Comparison of ENCODE assay signal across 10 cellular contexts in genomic region chr3:49928511-49929017, GRCh38. TPM values are rescaled to one million over a fixed set of nuclear protein-coding genes. Genes with fewer than 3 reads are reported as not detected.
DNase-seq lines count a peak whose midpoint lies in the region; ATAC-seq, FAIRE-seq and TF ChIP-seq lines count a peak whose summit lies in the region.
"Had no signal": no experiment of that assay in that cellular context is flagged by ENCODE, and none has a peak within 500 bp of the region (broad histone marks: within the 10 kb centered on the region; RNA-seq: fewer than 3 reads in every experiment).

No MANE protein-coding gene starts in this region.

- H3K4me1 ChIP-seq in HepG2 (ENCODE audit: insufficient read depth, low read length), result peaks cover 59% of the 10 kb centered on the region
- peaks cover 22% of the 10 kb centered on the region for H3K4me1 ChIP-seq in suprapubic skin
- no peaks in the 10 kb centered on the region for H3K4me1 ChIP-seq in BE2C

- no peaks in the 10 kb centered on the region for H3K36me3 ChIP-seq in HepG2 (replicated peaks in 1 of 2; ENCODE audit: control insufficient read depth in 1 of 2, insufficient read depth in 2 of 2, low read length in 2 of 2)
- no peaks in the 10 kb centered on the region for H3K36me3 ChIP-seq in suprapubic skin
- no peaks in the 10 kb centered on the region for H3K36me3 ChIP-seq in BE2C

- H3K9ac ChIP-seq in HepG2 (ENCODE audit: insufficient read depth, low read depth, low read length), result peak overlapping the region; percentile 66

- H3K4me3 Mint-ChIP-seq in activated CD4-positive, alpha-beta T cell treated with anti-CD3 and anti-CD28 coated beads for 36 hours, result peak overlapping the region; percentile 85

- no peaks in the 10 kb centered on the region for H3K79me2 ChIP-seq in HepG2 (ENCODE audit: insufficient read depth, low read length)

- no peaks in the 10 kb centered on the region for H3K9me3 Mint-ChIP-seq in activated CD4-positive, alpha-beta T cell treated with anti-CD3 and anti-CD28 coated beads for 36 hours (ENCODE audit: low read depth)
- no peaks in the 10 kb centered on the region for H3K9me3 Mint-ChIP-seq in activated naive CD4-positive, alpha-beta T cell treated with anti-CD3 and anti-CD28 coated beads, Interleukin-2, amount 50 U/mL, for 72 hours

- in situ Hi-C loops in HepG2 (cut with HindIII; ENCODE audit: extremely low pct_ligation_motif_present, low pct_unique_long_range_greater_than_20kb), result no loop called here

- TF ChIP-seq RAD21 in HepG2 (CRISPR knock-in tag; IDR thresholded peaks at IDR 0.05), result no peak

- no TSS peak for BruUV-seq in HepG2 (replicated peaks; lab: Mats Ljungman, UMichigan)

- TF ChIP-seq EP300 in HepG2 (IDR thresholded peaks at IDR 0.05; ENCODE audit: low read depth in 2 of 2, low read length in 2 of 2), result no peak
- TF ChIP-seq EP300 in HepG2 (CRISPR knock-in tag; IDR thresholded peaks at IDR 0.05; ENCODE audit: borderline replicate concordance), result no peak
- no peak for TF ChIP-seq EP300 in suprapubic skin (IDR thresholded peaks at IDR 0.05)

- H4K20me1 ChIP-seq in HepG2 (ENCODE audit: insufficient read depth, low read length), result no peaks in the 10 kb centered on the region

- H3K4me2 ChIP-seq in HepG2 (ENCODE audit: low read depth, low read length), result peak overlapping the region; percentile 85

- no peak for ATAC-seq in activated CD4-positive, alpha-beta T cell treated with anti-CD3 and anti-CD28 coated beads for 36 hours
- ATAC-seq in activated naive CD4-positive, alpha-beta T cell treated with anti-CD3 and anti-CD28 coated beads, Interleukin-2, amount 50 U/mL, for 72 hours, result no peak
- no peak for ATAC-seq in HepG2

- DNase-seq in activated CD4-positive, alpha-beta T cell treated with anti-CD3 and anti-CD28 coated beads for 36 hours, result no peak
- DNase-seq in activated CD4-positive, alpha-beta T cell treated with anti-CD3 and anti-CD28 coated beads, Interleukin-2, amount 50 U/mL, for 48 hours, result no peak
- DNase-seq in activated naive CD4-positive, alpha-beta T cell treated with anti-CD3 and anti-CD28 coated beads, Interleukin-2, amount 50 U/mL, for 72 hours (ENCODE audit: low spot score in 2 of 2), result no peak
- DNase-seq in HepG2 (ENCODE audit: low spot score), result no peak
- no peak for DNase-seq in suprapubic skin (ENCODE audit: low spot score in 2 of 2)
- no peak for DNase-seq in BE2C
- no peak for DNase-seq in NCI-H526 treated with DMSO at 0.1 percent for 48 hours (lab: John Stamatoyannopoulos, UW)
- DNase-seq in NCI-H1417 treated with DMSO at 0.1 percent for 48 hours (lab: John Stamatoyannopoulos, UW), result no peak

- POLR2A ChIA-PET in activated CD4-positive, alpha-beta T cell treated with anti-CD3 and anti-CD28 coated beads for 36 hours (lab: Charles Lee), result no interaction called here
- POLR2A ChIA-PET in HepG2 (lab: Yijun Ruan, JAX), result interaction anchor here (0.7 to 3.0 kb wide), 6 partner anchors 11 to 133 kb away, joined by 3 to 93 read pairs (median 5); partner anchors contain the start of genes INKA1, RBM6 and UBA7

- H3K27ac ChIP-seq in HepG2 (ENCODE audit: extremely low read length, insufficient read depth, low read length) (peak overlapping the region; percentile 30), suprapubic skin (no peak overlapping the region)

- peaks cover 19% of the 10 kb centered on the region for H3K4me1 Mint-ChIP-seq in activated CD4-positive, alpha-beta T cell treated with anti-CD3 and anti-CD28 coated beads for 36 hours

- H3K27ac Mint-ChIP-seq in activated CD4-positive, alpha-beta T cell treated with anti-CD3 and anti-CD28 coated beads for 36 hours, result no peak overlapping the region
- H3K27ac Mint-ChIP-seq in activated naive CD4-positive, alpha-beta T cell treated with anti-CD3 and anti-CD28 coated beads, Interleukin-2, amount 50 U/mL, for 72 hours, result peak overlapping the region; percentile 85 to 95

- TF ChIP-seq POLR2A in HepG2 (IDR thresholded peaks at IDR 0.05; ENCODE audit: insufficient read depth in 1 of 2, low read depth in 2 of 2, low read length in 2 of 2) (no peak), suprapubic skin (IDR thresholded peaks at IDR 0.05) (no peak)

- no peaks in the 10 kb centered on the region for H3K27me3 Mint-ChIP-seq in activated CD4-positive, alpha-beta T cell treated with anti-CD3 and anti-CD28 coated beads for 36 hours

- no peak overlapping the region for H2AFZ ChIP-seq in HepG2 (ENCODE audit: low read length)

- 28% methylated on average over 5 of the region's 5 CpGs for WGBS in HepG2 (ENCODE audit: low lambda C conversion rate)
- WGBS in suprapubic skin, result 81% methylated on average over 5 of the region's 5 CpGs

- CTCF ChIA-PET in activated CD4-positive, alpha-beta T cell treated with anti-CD3 and anti-CD28 coated beads for 36 hours (lab: Charles Lee), result interaction anchor here (0.7 to 2.1 kb wide), 5 partner anchors 13 to 1510 kb away, joined by 3 to 9 read pairs (median 4); no protein-coding TSS in a partner anchor
- CTCF ChIA-PET in HepG2 (lab: Yijun Ruan, JAX; ENCODE audit: low intra/inter-chr PET ratio, low total read pairs), result no interaction called here

- no peak for FAIRE-seq in HepG2 (lab: Jason Lieb, UNC)
- FAIRE-seq: TTC549 had no signal

- no peaks in the 10 kb centered on the region for H3K36me3 Mint-ChIP-seq in activated CD4-positive, alpha-beta T cell treated with anti-CD3 and anti-CD28 coated beads for 36 hours (ENCODE audit: low read depth)
- no peaks in the 10 kb centered on the region for H3K36me3 Mint-ChIP-seq in activated naive CD4-positive, alpha-beta T cell treated with anti-CD3 and anti-CD28 coated beads, Interleukin-2, amount 50 U/mL, for 72 hours

- peak overlapping the region; percentile 68 to 83 (median 70); a peak in 5 of 6 replicates for H3K4me3 ChIP-seq in HepG2 (replicated peaks in 1 of 3; ENCODE audit: insufficient read depth in 1 of 3, low read depth in 2 of 3, low read length in 3 of 3)
- H3K4me3 ChIP-seq in suprapubic skin, result peak overlapping the region; percentile 90
- H3K4me3 ChIP-seq in BE2C (ENCODE audit: low read depth, low read length), result no peak overlapping the region

- H3K9me3 ChIP-seq in HepG2 (ENCODE audit: low read length) (no peaks in the 10 kb centered on the region), suprapubic skin (no peaks in the 10 kb centered on the region), BE2C (no peaks in the 10 kb centered on the region)

- H3K27me3 ChIP-seq in HepG2 (ENCODE audit: control insufficient read depth in 1 of 2, insufficient read depth in 2 of 2, low read length in 2 of 2), result no peaks in the 10 kb centered on the region
- H3K27me3 ChIP-seq in suprapubic skin, result no peaks in the 10 kb centered on the region
- H3K27me3 ChIP-seq in BE2C, result no peaks in the 10 kb centered on the region

- intact Hi-C loops in activated CD4-positive, alpha-beta T cell treated with anti-CD3 and anti-CD28 coated beads for 36 hours (cut with DNase I, micrococcal nuclease), result loop anchor here (1.0 kb wide), 7 partner anchors 12 to 499 kb away; partner anchors contain the start of genes RBM6 (in 2 of the 2), IP6K1 (in 1 of the 2), NICN1 (in 1 of the 2) and TRAIP (in 1 of the 2)
- intact Hi-C loops in HepG2 (cut with micrococcal nuclease; ENCODE audit: unreplicated experiment), result no loop called here

- TF ChIP-seq CTCF in HepG2 (CRISPR knock-in tag; IDR thresholded peaks at IDR 0.05) (no peak), suprapubic skin (IDR thresholded peaks at IDR 0.05) (no peak), BE2C (IDR thresholded peaks at IDR 0.05; ENCODE audit: low read depth, low read length) (no peak)

RNA-seq across cellular contexts. Expression of gene MON1A, which starts 1.0 kb away (rescaled TPM):
- total RNA-seq in activated CD4-positive, alpha-beta T cell treated with anti-CD3 and anti-CD28 coated beads for 36 hours, result 1 to 10 TPM; 7.5 to 8.3 TPM
- 1 to 10 TPM; 6.0 to 8.4 TPM for total RNA-seq in activated naive CD4-positive, alpha-beta T cell treated with anti-CD3 and anti-CD28 coated beads, Interleukin-2, amount 50 U/mL, for 72 hours
- total RNA-seq in HepG2 (2016; rRNA removed; fragmentation: Illumina TruSeq; extraction: Trizol) (8.8 and 9.0 TPM in 2 replicates), suprapubic skin (10 to 100 TPM in 3 of 4 donors, 1 to 10 TPM in 1; 6.2 to 15.6 (median 11.9) TPM)
- total RNA-seq in HepG2 (2016; cell fraction: cytosol; rRNA removed; fragmentation: Illumina TruSeq; extraction: Trizol; ENCODE audit: low read depth), result 4.7 and 7.5 TPM in 2 replicates
- total RNA-seq in HepG2 (2016; cell fraction: insoluble cytoplasmic fraction; rRNA removed; fragmentation: Illumina TruSeq; extraction: Trizol), result 7.6 and 8.7 TPM in 2 replicates
- total RNA-seq in HepG2 (2016; cell fraction: membrane; rRNA removed; fragmentation: Illumina TruSeq; extraction: Trizol), result 12.4 and 17.1 TPM in 2 replicates
- total RNA-seq in HepG2 (2016; cell fraction: nucleus; rRNA removed; fragmentation: Illumina TruSeq; extraction: Trizol), result 4.0 and 4.2 TPM in 2 replicates
- 4.6 and 7.0 TPM in 2 replicates for polyA plus RNA-seq in HepG2 (2011; rRNA removed)
- polyA plus RNA-seq in HepG2 (2011; cell fraction: cytosol; rRNA removed), result 4.9 and 7.2 TPM in 2 replicates
- 6.1 and 7.8 TPM in 2 replicates for polyA plus RNA-seq in HepG2 (2011; cell fraction: nucleus; rRNA removed)
- 3.0 and 6.0 TPM in 2 replicates for polyA plus RNA-seq in HepG2 (2012)
- polyA plus RNA-seq in HepG2 (2016; cell fraction: cytosol; fragmentation: Illumina TruSeq; extraction: Trizol; ENCODE audit: low read depth), result 8.3 and 11.7 TPM in 2 replicates
- polyA plus RNA-seq in HepG2 (2016; cell fraction: insoluble cytoplasmic fraction; fragmentation: Illumina TruSeq; extraction: Trizol; ENCODE audit: low read depth), result 9.1 and 11.2 TPM in 2 replicates
- polyA plus RNA-seq in HepG2 (2016; cell fraction: membrane; fragmentation: Illumina TruSeq; extraction: Trizol; ENCODE audit: low read depth), result 12.1 and 13.2 TPM in 2 replicates
- polyA plus RNA-seq in HepG2 (2016; cell fraction: nucleus; fragmentation: Illumina TruSeq; extraction: Trizol; ENCODE audit: insufficient read depth, low read depth), result 7.3 and 9.2 TPM in 2 replicates
- polyA minus RNA-seq in HepG2 (2011; rRNA and poly(A)+ RNA removed; ENCODE audit: low replicate concordance), result 9.7 and 15.4 TPM in 2 replicates
- polyA minus RNA-seq in HepG2 (2011; cell fraction: cytosol; rRNA and poly(A)+ RNA removed), result 2.9 and 3.6 TPM in 2 replicates
- 3.0 and 3.9 TPM in 2 replicates for polyA minus RNA-seq in HepG2 (2011; cell fraction: nucleus; rRNA and poly(A)+ RNA removed)
- 40.9 TPM for polyA plus RNA-seq in BE2C (2012; ENCODE audit: insufficient read depth, insufficient read length, low read depth)

RNA-seq across cellular contexts. Expression of gene RBM6, which starts 11.4 kb away (rescaled TPM):
- total RNA-seq in activated CD4-positive, alpha-beta T cell treated with anti-CD3 and anti-CD28 coated beads for 36 hours, result 10 to 100 TPM; 69.3 to 75.1 TPM
- 100 to 1,000 TPM in 1 of 2 donors, 10 to 100 TPM in 1; 94.6 to 168 TPM for total RNA-seq in activated naive CD4-positive, alpha-beta T cell treated with anti-CD3 and anti-CD28 coated beads, Interleukin-2, amount 50 U/mL, for 72 hours
- total RNA-seq in HepG2 (2016; rRNA removed; fragmentation: Illumina TruSeq; extraction: Trizol) (51.6 and 86.1 TPM in 2 replicates), suprapubic skin (100 to 1,000 TPM in 2 of 4 donors, 10 to 100 TPM in 2; 73.5 to 222 (median 89.5) TPM)
- total RNA-seq in HepG2 (2016; cell fraction: cytosol; rRNA removed; fragmentation: Illumina TruSeq; extraction: Trizol; ENCODE audit: low read depth), result 26.8 and 28.0 TPM in 2 replicates
- 48.1 and 85.0 TPM in 2 replicates for total RNA-seq in HepG2 (2016; cell fraction: insoluble cytoplasmic fraction; rRNA removed; fragmentation: Illumina TruSeq; extraction: Trizol)
- total RNA-seq in HepG2 (2016; cell fraction: membrane; rRNA removed; fragmentation: Illumina TruSeq; extraction: Trizol), result 31.9 and 32.3 TPM in 2 replicates
- total RNA-seq in HepG2 (2016; cell fraction: nucleus; rRNA removed; fragmentation: Illumina TruSeq; extraction: Trizol), result 95.5 and 119 TPM in 2 replicates
- polyA plus RNA-seq in HepG2 (2011; rRNA removed), result 72.7 and 90.4 TPM in 2 replicates
- polyA plus RNA-seq in HepG2 (2011; cell fraction: cytosol; rRNA removed), result 23.6 and 43.4 TPM in 2 replicates
- polyA plus RNA-seq in HepG2 (2011; cell fraction: nucleus; rRNA removed), result 214 and 295 TPM in 2 replicates
- polyA plus RNA-seq in HepG2 (2012), result 89.9 and 108 TPM in 2 replicates
- 5.6 and 7.3 TPM in 2 replicates for polyA plus RNA-seq in HepG2 (2016; cell fraction: cytosol; fragmentation: Illumina TruSeq; extraction: Trizol; ENCODE audit: low read depth)
- polyA plus RNA-seq in HepG2 (2016; cell fraction: insoluble cytoplasmic fraction; fragmentation: Illumina TruSeq; extraction: Trizol; ENCODE audit: low read depth), result 57.9 and 60.9 TPM in 2 replicates
- 14.4 and 15.0 TPM in 2 replicates for polyA plus RNA-seq in HepG2 (2016; cell fraction: membrane; fragmentation: Illumina TruSeq; extraction: Trizol; ENCODE audit: low read depth)
- polyA plus RNA-seq in HepG2 (2016; cell fraction: nucleus; fragmentation: Illumina TruSeq; extraction: Trizol; ENCODE audit: insufficient read depth, low read depth), result 284 and 293 TPM in 2 replicates
- 15.4 and 24.6 TPM in 2 replicates for polyA minus RNA-seq in HepG2 (2011; rRNA and poly(A)+ RNA removed; ENCODE audit: low replicate concordance)
- 8.0 and 12.9 TPM in 2 replicates for polyA minus RNA-seq in HepG2 (2011; cell fraction: cytosol; rRNA and poly(A)+ RNA removed)
- 74.5 and 93.7 TPM in 2 replicates for polyA minus RNA-seq in HepG2 (2011; cell fraction: nucleus; rRNA and poly(A)+ RNA removed)
- polyA plus RNA-seq in BE2C (2012; ENCODE audit: insufficient read depth, insufficient read length, low read depth), result 41.8 TPM

RNA-seq across cellular contexts. Expression of gene MST1R, which starts 24.9 kb away (rescaled TPM):
- 1 to 10 TPM in 1 of 2 experiments, under 1 TPM in 1; 0.86 to 1.2 TPM for total RNA-seq in activated CD4-positive, alpha-beta T cell treated with anti-CD3 and anti-CD28 coated beads for 36 hours
- 1 to 10 TPM in 1 of 2 donors, under 1 TPM in 1; 0.68 to 2.8 TPM for total RNA-seq in activated naive CD4-positive, alpha-beta T cell treated with anti-CD3 and anti-CD28 coated beads, Interleukin-2, amount 50 U/mL, for 72 hours
- 0.11 and 0.13 TPM in 2 replicates for total RNA-seq in HepG2 (2016; rRNA removed; fragmentation: Illumina TruSeq; extraction: Trizol)
- total RNA-seq in HepG2 (2016; cell fraction: cytosol; rRNA removed; fragmentation: Illumina TruSeq; extraction: Trizol; ENCODE audit: low read depth), result not detected in 2 replicates
- total RNA-seq in HepG2 (2016; cell fraction: insoluble cytoplasmic fraction; rRNA removed; fragmentation: Illumina TruSeq; extraction: Trizol), result 0.17 and 0.36 TPM in 2 replicates
- 0.03 TPM in 1 of 2 replicates, not detected in the other for total RNA-seq in HepG2 (2016; cell fraction: membrane; rRNA removed; fragmentation: Illumina TruSeq; extraction: Trizol)
- total RNA-seq in HepG2 (2016; cell fraction: nucleus; rRNA removed; fragmentation: Illumina TruSeq; extraction: Trizol), result 0.28 and 0.37 TPM in 2 replicates
- 0.72 and 0.77 TPM in 2 replicates for polyA plus RNA-seq in HepG2 (2011; rRNA removed)
- 0.21 TPM in 2 replicates for polyA plus RNA-seq in HepG2 (2011; cell fraction: cytosol; rRNA removed)
- 2.3 and 3.4 TPM in 2 replicates for polyA plus RNA-seq in HepG2 (2011; cell fraction: nucleus; rRNA removed)
- polyA plus RNA-seq in HepG2 (2012), result 0.09 and 0.52 TPM in 2 replicates
- polyA plus RNA-seq in HepG2 (2016; cell fraction: cytosol; fragmentation: Illumina TruSeq; extraction: Trizol; ENCODE audit: low read depth), result not detected in 2 replicates
- 0.11 TPM in 1 of 2 replicates, not detected in the other for polyA plus RNA-seq in HepG2 (2016; cell fraction: insoluble cytoplasmic fraction; fragmentation: Illumina TruSeq; extraction: Trizol; ENCODE audit: low read depth)
- 0.17 TPM in 1 of 2 replicates, not detected in the other for polyA plus RNA-seq in HepG2 (2016; cell fraction: membrane; fragmentation: Illumina TruSeq; extraction: Trizol; ENCODE audit: low read depth)
- 1.2 and 1.4 TPM in 2 replicates for polyA plus RNA-seq in HepG2 (2016; cell fraction: nucleus; fragmentation: Illumina TruSeq; extraction: Trizol; ENCODE audit: insufficient read depth, low read depth)
- polyA minus RNA-seq in HepG2 (2011; rRNA and poly(A)+ RNA removed; ENCODE audit: low replicate concordance), result 2.0 and 186 TPM in 2 replicates
- 1.5 and 3.4 TPM in 2 replicates for polyA minus RNA-seq in HepG2 (2011; cell fraction: cytosol; rRNA and poly(A)+ RNA removed)
- 0.77 and 2.4 TPM in 2 replicates for polyA minus RNA-seq in HepG2 (2011; cell fraction: nucleus; rRNA and poly(A)+ RNA removed)
- total RNA-seq in suprapubic skin, result 100 to 1,000 TPM in 1 of 4 donors, 10 to 100 TPM in 3; 37.7 to 129 (median 53.8) TPM
- polyA plus RNA-seq in BE2C (2012; ENCODE audit: insufficient read depth, insufficient read length, low read depth), result 0.83 TPM

RNA-seq across cellular contexts. Expression of gene CAMKV, which starts 58.9 kb away (rescaled TPM):
- total RNA-seq in activated CD4-positive, alpha-beta T cell treated with anti-CD3 and anti-CD28 coated beads for 36 hours, result 1 to 10 TPM; 1.1 to 1.3 TPM
- total RNA-seq in activated naive CD4-positive, alpha-beta T cell treated with anti-CD3 and anti-CD28 coated beads, Interleukin-2, amount 50 U/mL, for 72 hours, result under 1 TPM; 0.43 to 0.48 TPM
- total RNA-seq in HepG2 (2016; rRNA removed; fragmentation: Illumina TruSeq; extraction: Trizol), result 0.13 and 0.15 TPM in 2 replicates
- not detected in 2 replicates for total RNA-seq in HepG2 (2016; cell fraction: cytosol; rRNA removed; fragmentation: Illumina TruSeq; extraction: Trizol; ENCODE audit: low read depth)
- total RNA-seq in HepG2 (2016; cell fraction: insoluble cytoplasmic fraction; rRNA removed; fragmentation: Illumina TruSeq; extraction: Trizol), result 0.17 TPM in 1 of 2 replicates, not detected in the other
- total RNA-seq in HepG2 (2016; cell fraction: membrane; rRNA removed; fragmentation: Illumina TruSeq; extraction: Trizol), result 0.14 TPM in 1 of 2 replicates, not detected in the other
- 0.13 and 0.22 TPM in 2 replicates for total RNA-seq in HepG2 (2016; cell fraction: nucleus; rRNA removed; fragmentation: Illumina TruSeq; extraction: Trizol)
- 0.13 and 0.22 TPM in 2 replicates for polyA plus RNA-seq in HepG2 (2011; rRNA removed)
- 0.13 and 0.23 TPM in 2 replicates for polyA plus RNA-seq in HepG2 (2011; cell fraction: cytosol; rRNA removed)
- 1.2 and 2.0 TPM in 2 replicates for polyA plus RNA-seq in HepG2 (2011; cell fraction: nucleus; rRNA removed)
- polyA plus RNA-seq in HepG2 (2012), result 0.33 and 0.38 TPM in 2 replicates
- not detected in 2 replicates for polyA plus RNA-seq in HepG2 (2016; cell fraction: cytosol; fragmentation: Illumina TruSeq; extraction: Trizol; ENCODE audit: low read depth)
- polyA plus RNA-seq in HepG2 (2016; cell fraction: insoluble cytoplasmic fraction; fragmentation: Illumina TruSeq; extraction: Trizol; ENCODE audit: low read depth), result 0.13 and 0.26 TPM in 2 replicates
- 0.08 and 0.10 TPM in 2 replicates for polyA plus RNA-seq in HepG2 (2016; cell fraction: membrane; fragmentation: Illumina TruSeq; extraction: Trizol; ENCODE audit: low read depth)
- 0.53 and 0.60 TPM in 2 replicates for polyA plus RNA-seq in HepG2 (2016; cell fraction: nucleus; fragmentation: Illumina TruSeq; extraction: Trizol; ENCODE audit: insufficient read depth, low read depth)
- polyA minus RNA-seq in HepG2 (2011; rRNA and poly(A)+ RNA removed; ENCODE audit: low replicate concordance), result 0.07 and 0.82 TPM in 2 replicates
- not detected in 2 replicates for polyA minus RNA-seq in HepG2 (2011; cell fraction: cytosol; rRNA and poly(A)+ RNA removed)
- 1.3 TPM in 1 of 2 replicates, not detected in the other for polyA minus RNA-seq in HepG2 (2011; cell fraction: nucleus; rRNA and poly(A)+ RNA removed)
- total RNA-seq in suprapubic skin, result 1 to 10 TPM in 1 of 4 donors, not detected in 3; 2.0 TPM
- polyA plus RNA-seq in BE2C (2012; ENCODE audit: insufficient read depth, insufficient read length, low read depth), result 42.9 TPM
- total RNA-seq: HT1080 had no signal

Comparison
In these comparisons a context has a peak if more than half of its experiments do, and no peak if none do; other contexts are left out.
1. RNA of gene MST1R, which starts 24.9 kb away (total RNA-seq): 37.7 to 129 TPM in suprapubic skin; 0.68 to 2.8 TPM in activated naive CD4-positive, alpha-beta T cell treated with anti-CD3 and anti-CD28 coated beads, Interleukin-2, amount 50 U/mL, for 72 hours, 0.86 to 1.2 TPM in activated CD4-positive, alpha-beta T cell treated with anti-CD3 and anti-CD28 coated beads for 36 hours and 0.03 to 0.37 TPM in HepG2; every median in the first group is over 10 times any median in the second.